8 cellular contexts compared by ENCODE assay signal in genomic region chr19:16542894-16543498, GRCh38. TPM values are rescaled to one million over a fixed set of nuclear protein-coding genes. Genes with fewer than 3 reads are reported as not detected.
DNase-seq lines count a peak whose midpoint lies in the region; ATAC-seq and TF ChIP-seq lines count a peak whose summit lies in the region.

No MANE protein-coding gene starts in this region.

- peak overlapping the region; percentile 80 to 95 (median 90) for H3K4me3 Mint-ChIP-seq in IgD-negative memory B cell

- intact Hi-C loops in left lung (cut with DNase I) (no loop called here), thyroid gland (cut with DNase I) (no loop called here)

- no peak for DNase-seq in AG09309 (ENCODE audit: low read depth)
- DNase-seq in left lung = no peak
- DNase-seq in thyroid gland = no peak
- no peak for DNase-seq in stimulated activated naive CD4-positive, alpha-beta T cell (lab: John Stamatoyannopoulos, UW)
- DNase-seq in DMS153 treated with DMSO at 0.1 percent for 48 hours (lab: John Stamatoyannopoulos, UW; ENCODE audit: unreplicated experiment) = no peak

- peaks cover 19 to 42% (median 37%) of the 10 kb centered on the region in 3 donors for H3K4me1 Mint-ChIP-seq in IgD-negative memory B cell

- no peak for ATAC-seq in left lung
- ATAC-seq in HG03442 (IDR thresholded peaks at IDR 0.05; ENCODE audit: unreplicated experiment) = no peak

- peaks cover 0 to 24% of the 10 kb centered on the region in 2 donors for H3K36me3 ChIP-seq in left lung
- no peaks in the 10 kb centered on the region for H3K36me3 ChIP-seq in thyroid gland

- WGBS in thyroid gland, 2 donors = 3 to 5% methylated on average over 16 of the region's 16 CpGs

- H3K9me3 Mint-ChIP-seq in IgD-negative memory B cell = no peaks in the 10 kb centered on the region

- no peaks in the 10 kb centered on the region for H3K27me3 Mint-ChIP-seq in IgD-negative memory B cell

- no peak for TF ChIP-seq POLR2A in thyroid gland (IDR thresholded peaks at IDR 0.05)

- H3K9me3 ChIP-seq in left lung (no peaks in the 10 kb centered on the region), thyroid gland (no peaks in the 10 kb centered on the region)

- H3K4me3 ChIP-seq in AG09309 (ENCODE audit: control insufficient read depth, low read depth, low read length) (peak overlapping the region; percentile 96), left lung (peak overlapping the region; percentile 93 to 97), thyroid gland (replicated peaks in 1 of 3) (peak overlapping the region; percentile 80 to 98 (median 93))

- H3K27me3 ChIP-seq in left lung (no peaks in the 10 kb centered on the region), thyroid gland (no peaks in the 10 kb centered on the region)

- peaks cover 13 to 55% of the 10 kb centered on the region in 2 donors for H3K4me1 ChIP-seq in left lung
- H3K4me1 ChIP-seq in thyroid gland = peaks cover 11 to 30% of the 10 kb centered on the region in 2 donors

- H3K27ac ChIP-seq in angular gyrus (ENCODE audit: low read depth, low read length) = peak overlapping the region; percentile 82
- peak overlapping the region; percentile 73 to 92 for H3K27ac ChIP-seq in left lung
- peak overlapping the region; percentile 63 to 76 (median 65) for H3K27ac ChIP-seq in thyroid gland

- no peak for TF ChIP-seq CTCF in AG09309 (IDR thresholded peaks at IDR 0.05; ENCODE audit: control insufficient read depth, insufficient read depth, low read depth, low read length, missing control alignments)
- no peak for TF ChIP-seq CTCF in left lung (IDR thresholded peaks at IDR 0.05)
- no peak for TF ChIP-seq CTCF in thyroid gland (IDR thresholded peaks at IDR 0.05)

- H3K36me3 Mint-ChIP-seq in IgD-negative memory B cell = peaks cover 4% of the 10 kb centered on the region

- peak overlapping the region; percentile 84 to 92 (median 90) for H3K27ac Mint-ChIP-seq in IgD-negative memory B cell

RNA-seq across cellular contexts. Expression of gene CHERP, which starts 0.8 kb away (rescaled TPM):
- polyA plus RNA-seq in IgD-negative memory B cell = 25.8 TPM
- total RNA-seq in left lung = 10 to 100 TPM; 28.1 to 38.0 TPM
- total RNA-seq in thyroid gland = 10 to 100 TPM in 3 of 4 donors, 1 to 10 TPM in 1; 8.1 to 15.5 (median 11.7) TPM

RNA-seq across cellular contexts. Expression of gene SLC35E1, which starts 29.2 kb away (rescaled TPM):
- 18.9 TPM for polyA plus RNA-seq in IgD-negative memory B cell
- total RNA-seq in left lung (10 to 100 TPM; 47.0 to 55.9 TPM), thyroid gland (10 to 100 TPM; 33.3 to 49.3 (median 38.6) TPM)

RNA-seq across cellular contexts. Expression of gene C19orf44, which starts 46.8 kb away (rescaled TPM):
- polyA plus RNA-seq in IgD-negative memory B cell = 3.6 TPM
- total RNA-seq in left lung = 1 to 10 TPM; 4.9 to 6.1 TPM
- 10 to 100 TPM in 3 of 4 donors, 1 to 10 TPM in 1; 8.6 to 12.0 (median 10.6) TPM for total RNA-seq in thyroid gland

RNA-seq across cellular contexts. Expression of gene CALR3, which starts 47.0 kb away (rescaled TPM):
- polyA plus RNA-seq in IgD-negative memory B cell = not detected
- total RNA-seq in left lung = not detected
- under 1 TPM in 1 of 4 donors, not detected in 3; 0.58 TPM for total RNA-seq in thyroid gland
